Comparison of ENCODE assay signal across 1 cellular context in genomic region chrX:110002300-110003166, GRCh38.
A peak's percentile ranks its signal among the peaks of the same experiment; 100 is the strongest.
TF ChIP-seq lines count a peak whose summit lies in the region.

TMEM164 (plus strand) TSS chrX:110003114; CDS start chrX:110003775, 661 bp downstream.

TF ChIP-seq in K562, 482 proteins besides CTCF, POLR2A, EP300 and RAD21 (continued from another document and continues in another):
- TF ChIP-seq, protein P1, sequence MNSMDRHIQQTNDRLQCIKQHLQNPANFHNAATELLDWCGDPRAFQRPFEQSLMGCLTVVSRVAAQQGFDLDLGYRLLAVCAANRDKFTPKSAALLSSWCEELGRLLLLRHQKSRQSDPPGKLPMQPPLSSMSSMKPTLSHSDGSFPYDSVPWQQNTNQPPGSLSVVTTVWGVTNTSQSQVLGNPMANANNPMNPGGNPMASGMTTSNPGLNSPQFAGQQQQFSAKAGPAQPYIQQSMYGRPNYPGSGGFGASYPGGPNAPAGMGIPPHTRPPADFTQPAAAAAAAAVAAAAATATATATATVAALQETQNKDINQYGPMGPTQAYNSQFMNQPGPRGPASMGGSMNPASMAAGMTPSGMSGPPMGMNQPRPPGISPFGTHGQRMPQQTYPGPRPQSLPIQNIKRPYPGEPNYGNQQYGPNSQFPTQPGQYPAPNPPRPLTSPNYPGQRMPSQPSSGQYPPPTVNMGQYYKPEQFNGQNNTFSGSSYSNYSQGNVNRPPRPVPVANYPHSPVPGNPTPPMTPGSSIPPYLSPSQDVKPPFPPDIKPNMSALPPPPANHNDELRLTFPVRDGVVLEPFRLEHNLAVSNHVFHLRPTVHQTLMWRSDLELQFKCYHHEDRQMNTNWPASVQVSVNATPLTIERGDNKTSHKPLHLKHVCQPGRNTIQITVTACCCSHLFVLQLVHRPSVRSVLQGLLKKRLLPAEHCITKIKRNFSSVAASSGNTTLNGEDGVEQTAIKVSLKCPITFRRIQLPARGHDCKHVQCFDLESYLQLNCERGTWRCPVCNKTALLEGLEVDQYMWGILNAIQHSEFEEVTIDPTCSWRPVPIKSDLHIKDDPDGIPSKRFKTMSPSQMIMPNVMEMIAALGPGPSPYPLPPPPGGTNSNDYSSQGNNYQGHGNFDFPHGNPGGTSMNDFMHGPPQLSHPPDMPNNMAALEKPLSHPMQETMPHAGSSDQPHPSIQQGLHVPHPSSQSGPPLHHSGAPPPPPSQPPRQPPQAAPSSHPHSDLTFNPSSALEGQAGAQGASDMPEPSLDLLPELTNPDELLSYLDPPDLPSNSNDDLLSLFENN (IDR thresholded peaks at IDR 0.05; ENCODE audit: low read depth in 2 of 2, low read length in 2 of 2): no peak
- TF ChIP-seq, protein P2, sequence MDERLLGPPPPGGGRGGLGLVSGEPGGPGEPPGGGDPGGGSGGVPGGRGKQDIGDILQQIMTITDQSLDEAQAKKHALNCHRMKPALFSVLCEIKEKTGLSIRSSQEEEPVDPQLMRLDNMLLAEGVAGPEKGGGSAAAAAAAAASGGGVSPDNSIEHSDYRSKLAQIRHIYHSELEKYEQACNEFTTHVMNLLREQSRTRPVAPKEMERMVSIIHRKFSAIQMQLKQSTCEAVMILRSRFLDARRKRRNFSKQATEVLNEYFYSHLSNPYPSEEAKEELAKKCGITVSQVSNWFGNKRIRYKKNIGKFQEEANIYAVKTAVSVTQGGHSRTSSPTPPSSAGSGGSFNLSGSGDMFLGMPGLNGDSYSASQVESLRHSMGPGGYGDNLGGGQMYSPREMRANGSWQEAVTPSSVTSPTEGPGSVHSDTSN (CRISPR knock-in tag; IDR thresholded peaks at IDR 0.05; ENCODE audit: low read depth): no peak
- TF ChIP-seq, protein P2 (tag; conservative IDR thresholded peaks at IDR 0.05; ENCODE audit: low read depth): no peak
- TF ChIP-seq ZNF398 (CRISPR knock-in tag; IDR thresholded peaks at IDR 0.05) (no peak), CCNT2 (IDR thresholded peaks at IDR 0.05; ENCODE audit: borderline replicate concordance, extremely low read depth, insufficient read length, low read depth, low read length) (peak; percentile 44), FOXJ3 (CRISPR knock-in tag; IDR thresholded peaks at IDR 0.05) (no peak), DEAF1 (CRISPR knock-in tag; IDR thresholded peaks at IDR 0.05) (no peak), FOXM1 (IDR thresholded peaks at IDR 0.05; ENCODE audit: low read depth) (no peak), FOXM1 (CRISPR knock-in tag; IDR thresholded peaks at IDR 0.05; ENCODE audit: low read depth) (no peak), SRSF1 (IDR thresholded peaks at IDR 0.05; ENCODE audit: low read depth, low read length) (no peak), MED1 (CRISPR knock-in tag; IDR thresholded peaks at IDR 0.05; ENCODE audit: borderline replicate concordance) (no peak), CREBBP (IDR thresholded peaks at IDR 0.05; ENCODE audit: low read depth, low read length) (no peak), RBBP5 (IDR thresholded peaks at IDR 0.05; ENCODE audit: borderline replicate concordance, insufficient read depth, low read length, poor library complexity, severe bottlenecking) (peak; percentile 27), PHF20 (IDR thresholded peaks at IDR 0.05; ENCODE audit: partially characterized antibody) (peak; percentile 21), VEZF1 (CRISPR knock-in tag; IDR thresholded peaks at IDR 0.05) (peak; percentile 96), FOXO4 (CRISPR knock-in tag; IDR thresholded peaks at IDR 0.05) (no peak), DDX20 (tag; IDR thresholded peaks at IDR 0.05; ENCODE audit: low read depth) (no peak), ZNF583 (CRISPR knock-in tag; IDR thresholded peaks at IDR 0.05) (no peak), KLF13 (tag; IDR thresholded peaks at IDR 0.05; ENCODE audit: borderline replicate concordance, low read depth) (no peak), MAFK (IDR thresholded peaks at IDR 0.05; ENCODE audit: low read length) (no peak), NELFE (IDR thresholded peaks at IDR 0.05; ENCODE audit: insufficient read depth, insufficient read length) (no peak), SAFB (IDR thresholded peaks at IDR 0.05; ENCODE audit: borderline replicate concordance, low read depth, low read length) (no peak), RBM25 (IDR thresholded peaks at IDR 0.05; ENCODE audit: low read depth, low read length, severe bottlenecking) (no peak), CBX8 (IDR thresholded peaks at IDR 0.05; ENCODE audit: borderline replicate concordance, extremely low read depth, low read depth, low read length, poor library complexity, severe bottlenecking) (no peak), ZBTB17 (CRISPR knock-in tag; IDR thresholded peaks at IDR 0.05) (no peak), ATF4 (CRISPR knock-in tag; IDR thresholded peaks at IDR 0.05) (no peak), NCOR1 (IDR thresholded peaks at IDR 0.05) (peak; percentile 50), ZBTB43 (CRISPR knock-in tag; IDR thresholded peaks at IDR 0.05) (no peak), ELF4 (CRISPR knock-in tag; IDR thresholded peaks at IDR 0.05) (peak; percentile 90), BDP1 (IDR thresholded peaks at IDR 0.05; ENCODE audit: insufficient read depth, insufficient read length) (no peak), POLR2G (IDR thresholded peaks at IDR 0.05; ENCODE audit: low read depth, low read length) (peak; percentile 88), NR1H2 (CRISPR knock-in tag; IDR thresholded peaks at IDR 0.05) (no peak), MAFF (IDR thresholded peaks at IDR 0.05; ENCODE audit: low read length) (no peak), BRD9 (IDR thresholded peaks at IDR 0.05; ENCODE audit: low read depth, partially characterized antibody) (no peak), ZBED1 (IDR thresholded peaks at IDR 0.05) (0 out of 2 replicates have a peak, but pooled peaks have one; percentile 10), ZNF518B (CRISPR knock-in tag; IDR thresholded peaks at IDR 0.05) (no peak), GATAD2A (IDR thresholded peaks at IDR 0.05) (peak; percentile 72; the same call in 1 of the 2 replicates)
- TF ChIP-seq, protein P3, sequence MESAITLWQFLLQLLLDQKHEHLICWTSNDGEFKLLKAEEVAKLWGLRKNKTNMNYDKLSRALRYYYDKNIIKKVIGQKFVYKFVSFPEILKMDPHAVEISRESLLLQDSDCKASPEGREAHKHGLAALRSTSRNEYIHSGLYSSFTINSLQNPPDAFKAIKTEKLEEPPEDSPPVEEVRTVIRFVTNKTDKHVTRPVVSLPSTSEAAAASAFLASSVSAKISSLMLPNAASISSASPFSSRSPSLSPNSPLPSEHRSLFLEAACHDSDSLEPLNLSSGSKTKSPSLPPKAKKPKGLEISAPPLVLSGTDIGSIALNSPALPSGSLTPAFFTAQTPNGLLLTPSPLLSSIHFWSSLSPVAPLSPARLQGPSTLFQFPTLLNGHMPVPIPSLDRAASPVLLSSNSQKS (CRISPR knock-in tag; IDR thresholded peaks at IDR 0.05): no peak
- TF ChIP-seq, protein P4, sequence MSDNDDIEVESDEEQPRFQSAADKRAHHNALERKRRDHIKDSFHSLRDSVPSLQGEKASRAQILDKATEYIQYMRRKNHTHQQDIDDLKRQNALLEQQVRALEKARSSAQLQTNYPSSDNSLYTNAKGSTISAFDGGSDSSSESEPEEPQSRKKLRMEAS (CRISPR knock-in tag; IDR thresholded peaks at IDR 0.05): peak; percentile 69; the same call in 1 of the 2 replicates
